ENCODE assay signal across 9 cellular contexts in the genomic region with DNA sequence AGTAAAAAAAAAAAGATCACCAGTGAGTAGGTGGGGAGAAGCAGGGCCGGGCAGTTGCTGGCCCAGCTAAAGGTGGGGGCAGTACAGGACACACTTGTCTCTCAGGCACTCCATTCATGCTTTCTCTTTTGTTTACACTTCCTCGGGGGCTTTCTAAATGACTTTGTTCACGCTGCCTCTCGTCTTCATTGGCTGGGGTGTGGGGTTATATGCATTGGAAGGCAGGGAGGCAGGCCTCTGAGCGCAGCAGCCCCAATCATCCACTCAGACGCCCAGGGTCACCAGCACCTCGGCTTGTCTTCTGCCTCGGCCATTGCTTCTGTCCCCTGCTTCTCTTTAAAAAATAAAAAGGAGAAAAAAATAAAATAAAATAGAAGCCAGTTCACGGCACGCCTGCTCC. TPM values are rescaled to one million over a fixed set of nuclear protein-coding genes. Genes with fewer than 3 reads are reported as not detected.
DNase-seq lines count a peak whose midpoint lies in the region; ATAC-seq, FAIRE-seq and TF ChIP-seq lines count a peak whose summit lies in the region.
"Had no signal": no experiment of that assay in that cellular context is flagged by ENCODE, and none has a peak within 500 bp of the region (broad histone marks: within the 10 kb centered on the region; RNA-seq: fewer than 3 reads in every experiment).

No MANE protein-coding gene starts in this region.

- under 1% methylated on average over 10 of the region's 10 CpGs for WGBS in GM12878 (ENCODE audit: insufficient coverage, insufficient replicate concordance, low lambda C conversion rate, missing lambda C conversion rate)

- ATAC-seq in GM12878: peak; percentile 69

- peaks cover 7% of the 10 kb centered on the region for H3K4me1 ChIP-seq in HEK293 (ENCODE audit: control insufficient read depth, insufficient read depth, low read length)
- peaks cover 23% of the 10 kb centered on the region for H3K4me1 ChIP-seq in GM12878 (ENCODE audit: control insufficient read depth, insufficient read depth, low read length)

- FAIRE-seq in GM12878 (lab: Jason Lieb, UNC): peak; percentile 86
- FAIRE-seq: endometrium had no signal

- POLR2A ChIA-PET in HEK293 (lab: Yijun Ruan, JAX) (interaction anchor here (0.6 to 1.7 kb wide), 5 partner anchors 24 to 320 kb away, joined by 3 to 6 read pairs (median 3); partner anchors contain the start of genes ERG28 and TTLL5), GM12878 (lab: Charles Lee) (interaction anchor here (1.5 kb wide), 2 partner anchors 21 to 75 kb away, joined by 3 to 4 read pairs; no protein-coding TSS in a partner anchor)

- H3K27ac ChIP-seq in HEK293 (ENCODE audit: extremely low read depth, low read depth, low read length) (peak overlapping the region; percentile 86; the same call in 1 of the 2 replicates), GM12878 (ENCODE audit: control insufficient read depth, insufficient read depth) (peak overlapping the region; percentile 47; the same call in 1 of the 2 replicates)

- H3K4me3 ChIP-seq in HEK293 (ENCODE audit: low read depth, low read length) (peak overlapping the region; percentile 58), GM12878 (peak overlapping the region; percentile 92)

- no TSS peak for BruUV-seq in GM12878 (replicated peaks; lab: Mats Ljungman, UMichigan)

- TF ChIP-seq RAD21 in GM12878 (IDR thresholded peaks at IDR 0.05; ENCODE audit: insufficient read depth, low read depth, low read length): no peak

- CTCF ChIA-PET in HEK293 (lab: Yijun Ruan, JAX): interaction anchor here (0.6 to 11.4 kb wide), 13 partner anchors 8 to 505 kb away, joined by 3 to 259 read pairs (median 4); partner anchors contain the start of genes ERG28, FLVCR2 and TTLL5
- CTCF ChIA-PET in GM12878 (lab: Yijun Ruan, JAX): interaction anchor here (0.7 to 15.4 kb wide), 20 partner anchors 8 to 406 kb away, joined by 3 to 390 read pairs (median 9); partner anchors contain the start of gene FLVCR2

- peak; percentile 6; the same call in 1 of the 2 replicates for TF ChIP-seq CTCF in HEK293 (tag by site-specific recombination; IDR thresholded peaks at IDR 0.05)
- TF ChIP-seq CTCF in GM12878 (IDR thresholded peaks at IDR 0.05 in 2 of 3, conservative IDR thresholded peaks at IDR 0.05 in 1 of 3; ENCODE audit: control insufficient read depth in 2 of 3, extremely low read depth in 1 of 3, insufficient read depth in 1 of 3, low read depth in 3 of 3, low read length in 3 of 3): no peak

- H3K4me2 ChIP-seq in GM12878 (ENCODE audit: control insufficient read depth, insufficient read depth): peak overlapping the region; percentile 99

- no peaks in the 10 kb centered on the region for H3K36me3 ChIP-seq in HEK293 (ENCODE audit: control insufficient read depth in 2 of 2, insufficient read depth in 1 of 2, low read length in 2 of 2)
- H3K36me3 ChIP-seq in GM12878 (ENCODE audit: control insufficient read depth in 2 of 2, insufficient read depth in 2 of 2, low read length in 1 of 2): no peaks in the 10 kb centered on the region

- H3K9me3 ChIP-seq in HEK293 (ENCODE audit: control insufficient read depth, insufficient read depth, low read depth, low read length) (no peaks in the 10 kb centered on the region), GM12878 (replicated peaks; ENCODE audit: control insufficient read depth, insufficient read depth, low read length) (no peaks in the 10 kb centered on the region)

- peaks cover 1% of the 10 kb centered on the region; the same call in 1 of the 2 replicates for H3K79me2 ChIP-seq in GM12878 (ENCODE audit: control insufficient read depth, insufficient read depth, low read length)

- intact Hi-C loops in GM12878 (cut with micrococcal nuclease; ENCODE audit: unreplicated experiment): loop anchor here (5.0 to 10.0 kb wide), 2 partner anchors 174 to 407 kb away; partner anchors contain the start of gene FLVCR2

- TF ChIP-seq EP300 in GM12878 (IDR thresholded peaks at IDR 0.05; ENCODE audit: borderline replicate concordance in 1 of 2, control insufficient read depth in 1 of 2, low read depth in 2 of 2, low read length in 2 of 2): no peak

- no peak; the same call in 1 of the 2 replicates for TF ChIP-seq POLR2A in GM12878 (IDR thresholded peaks at IDR 0.05; ENCODE audit: low read depth, low read length)

- in situ Hi-C loops in GM12878 (cut with MboI): loop anchor here (5.0 to 10.0 kb wide), 3 partner anchors 74 to 407 kb away; partner anchors contain the start of gene FLVCR2

- peak overlapping the region; percentile 76 for H3K9ac ChIP-seq in GM12878 (ENCODE audit: control insufficient read depth, insufficient read depth, low read length)

- H2AFZ ChIP-seq in GM12878 (ENCODE audit: control insufficient read depth, low read depth, low read length): peak overlapping the region; percentile 94

- H3K27me3 ChIP-seq in GM12878 (replicated peaks in 1 of 2; ENCODE audit: control insufficient read depth in 2 of 2, insufficient read depth in 2 of 2, low read length in 1 of 2): no peaks in the 10 kb centered on the region; a peak in 1 of 4 replicates

- DNase-seq in DMS53 (lab: John Stamatoyannopoulos, UW) (peak; percentile 63), DMS53 treated with DMSO at 0.1 percent for 48 hours (lab: John Stamatoyannopoulos, UW; ENCODE audit: unreplicated experiment) (no peak), NCI-H748 (lab: John Stamatoyannopoulos, UW; ENCODE audit: unreplicated experiment) (peak; percentile 85), GM12878 (ENCODE audit: low read depth, low spot score) (peak; percentile 60), left kidney (ENCODE audit: low read depth, low spot score) (peak; percentile 67), ecto neural progenitor cell (ENCODE audit: low spot score) (no peak)
- peak; percentile 57 for DNase-seq in stimulated activated CD8-positive, alpha-beta memory T cell treated with anti-CD3 and anti-CD28 coated beads, Interleukin-4, amount 100 ng/mL, for 48 hours

- SMC1A ChIA-PET in GM12878 (lab: Charles Lee; ENCODE audit: uncharacterized antibody, unreplicated experiment): interaction anchor here (1.2 to 13.7 kb wide), 7 partner anchors 14 to 272 kb away, joined by 3 to 190 read pairs (median 5); no protein-coding TSS in a partner anchor

- no peaks in the 10 kb centered on the region for H4K20me1 ChIP-seq in GM12878 (ENCODE audit: control insufficient read depth, insufficient read depth)

- RAD21 ChIA-PET in GM12878 (lab: Charles Lee; ENCODE audit: unreplicated experiment): interaction anchor here (1.0 to 11.1 kb wide), 9 partner anchors 8 to 404 kb away, joined by 3 to 179 read pairs (median 5); partner anchors contain the start of genes ERG28 and TTLL5

TF ChIP-seq in HEK293, 187 proteins besides CTCF, POLR2A, EP300 and RAD21 (continues in another document):
- TF ChIP-seq GLIS2 (tag by site-specific recombination; IDR thresholded peaks at IDR 0.05): no peak
- TF ChIP-seq ZNF214 (tag by site-specific recombination; IDR thresholded peaks at IDR 0.05; ENCODE audit: borderline replicate concordance): no peak
- TF ChIP-seq ZXDB (tag by site-specific recombination; IDR thresholded peaks at IDR 0.05): no peak

TF ChIP-seq in GM12878, 131 proteins besides CTCF, POLR2A, EP300 and RAD21 (continues in another document):
- TF ChIP-seq MYC (IDR thresholded peaks at IDR 0.05; ENCODE audit: insufficient read depth, insufficient read length, insufficient replicate concordance, low read length, severe bottlenecking): no peak
- no peak for TF ChIP-seq YY1 (IDR thresholded peaks at IDR 0.05; ENCODE audit: low read depth, low read length)

RNA-seq across cellular contexts. Expression of gene TGFB3, which starts 0.4 kb away (rescaled TPM):
- 7.7 and 8.6 TPM in 2 replicates for total RNA-seq in GM12878 (2013; cell fraction: nucleolus; rRNA removed)
- 0.76 and 0.79 TPM in 2 replicates for total RNA-seq in GM12878 (2014; rRNA removed)
- total RNA-seq in GM12878 (2014; rRNA removed; fragmentation: Illumina TruSeq; extraction: Trizol): 0.60 and 0.76 TPM in 2 replicates
- total RNA-seq in GM12878 (2021): 1.1 and 2.0 TPM in 2 replicates
- polyA plus RNA-seq in GM12878 (2011; ENCODE audit: low read depth): 1.2 TPM
- polyA plus RNA-seq in GM12878 (2011; rRNA removed): 1.9 and 2.6 TPM in 2 replicates
- 2.4 and 2.5 TPM in 2 replicates for polyA plus RNA-seq in GM12878 (2011; cell fraction: cytosol; rRNA removed)
- 9.2 and 10.7 TPM in 2 replicates for polyA plus RNA-seq in GM12878 (2011; cell fraction: nucleus; rRNA removed)
- polyA plus RNA-seq in GM12878 (2012): 1.5 and 2.0 TPM in 2 replicates
- polyA plus RNA-seq in GM12878 (2014; fragmentation: Illumina TruSeq; extraction: Trizol): 1.4 TPM in 2 replicates
- polyA plus RNA-seq in GM12878 (2014; fragmentation: Nextera tagmentation; extraction: Ambion mirVana): under 1 TPM; 0.27 to 0.47 TPM
- 0.56 and 1.3 TPM in 2 replicates for polyA plus RNA-seq in GM12878 (2014; rRNA removed)
- under 1 TPM; 0.50 to 0.86 TPM for polyA plus RNA-seq in GM12878 (2016; fragmentation: Nextera tagmentation; extraction: Ambion mirVana)
- 1.9 and 12.4 TPM in 2 replicates for polyA minus RNA-seq in GM12878 (2011; rRNA and poly(A)+ RNA removed)
- 0.53 TPM in 1 of 2 replicates, not detected in the other for polyA minus RNA-seq in GM12878 (2011; cell fraction: cytosol; rRNA and poly(A)+ RNA removed)
- 1.8 and 3.6 TPM in 2 replicates for polyA minus RNA-seq in GM12878 (2011; cell fraction: nucleus; rRNA and poly(A)+ RNA removed)

RNA-seq across cellular contexts. Expression of gene IFT43, which starts 4.1 kb away (rescaled TPM):
- 27.0 and 28.8 TPM in 2 replicates for total RNA-seq in GM12878 (2013; cell fraction: nucleolus; rRNA removed)
- total RNA-seq in GM12878 (2014; rRNA removed) (11.2 and 11.9 TPM in 2 replicates), GM12878 (2014; rRNA removed; fragmentation: Illumina TruSeq; extraction: Trizol) (9.3 and 9.6 TPM in 2 replicates), GM12878 (2021) (8.2 and 8.9 TPM in 2 replicates)
- 11.8 TPM for polyA plus RNA-seq in GM12878 (2011; ENCODE audit: low read depth)
- polyA plus RNA-seq in GM12878 (2011; rRNA removed) (20.6 and 24.8 TPM in 2 replicates), GM12878 (2014; fragmentation: Illumina TruSeq; extraction: Trizol) (8.2 and 10.9 TPM in 2 replicates), GM12878 (2014; fragmentation: Nextera tagmentation; extraction: Ambion mirVana) (10 to 100 TPM; 15.8 to 18.1 TPM), GM12878 (2014; rRNA removed) (9.6 and 12.2 TPM in 2 replicates), GM12878 (2016; fragmentation: Nextera tagmentation; extraction: Ambion mirVana) (10 to 100 TPM; 18.9 to 22.4 TPM)
- 20.6 and 21.2 TPM in 2 replicates for polyA plus RNA-seq in GM12878 (2011; cell fraction: cytosol; rRNA removed)
- 25.3 and 28.3 TPM in 2 replicates for polyA plus RNA-seq in GM12878 (2011; cell fraction: nucleus; rRNA removed)
- polyA plus RNA-seq in GM12878 (2012): 10.5 and 11.9 TPM in 2 replicates
- 6.8 and 7.8 TPM in 2 replicates for polyA minus RNA-seq in GM12878 (2011; rRNA and poly(A)+ RNA removed)
- 2.8 and 6.4 TPM in 2 replicates for polyA minus RNA-seq in GM12878 (2011; cell fraction: cytosol; rRNA and poly(A)+ RNA removed)
- polyA minus RNA-seq in GM12878 (2011; cell fraction: nucleus; rRNA and poly(A)+ RNA removed): 12.0 and 16.3 TPM in 2 replicates

Comparison
In these comparisons a context has a peak if more than half of its experiments do, and no peak if none do; other contexts are left out.
1. DNase-seq: peak in DMS53 (single experiment), NCI-H748 (single experiment), GM12878 (single experiment), left kidney (single experiment) and stimulated activated CD8-positive, alpha-beta memory T cell treated with anti-CD3 and anti-CD28 coated beads, Interleukin-4, amount 100 ng/mL, for 48 hours (single experiment); none in DMS53 treated with DMSO at 0.1 percent for 48 hours (single experiment) and ecto neural progenitor cell (single experiment).